ENCODE assay signal across 13 cellular contexts in genomic region chr2:68388358-68388757, GRCh38. TPM values are rescaled to one million over a fixed set of nuclear protein-coding genes. Genes with fewer than 3 reads are reported as not detected.
DNase-seq lines count a peak whose midpoint lies in the region; ATAC-seq and TF ChIP-seq lines count a peak whose summit lies in the region.
"Had no signal": no experiment of that assay in that cellular context is flagged by ENCODE, and none has a peak within 500 bp of the region (broad histone marks: within the 10 kb centered on the region; RNA-seq: fewer than 3 reads in every experiment).

No MANE protein-coding gene starts in this region.

- no peak for TF ChIP-seq POLR2A in heart left ventricle (IDR thresholded peaks at IDR 0.05)

- no peaks in the 10 kb centered on the region for H3K27me3 ChIP-seq in CD4-positive, CD25-positive, alpha-beta regulatory T cell (ENCODE audit: control insufficient read depth, insufficient read depth, low read length)
- no peaks in the 10 kb centered on the region for H3K27me3 ChIP-seq in heart left ventricle
- H3K27me3 ChIP-seq: suprapubic skin had no signal

- peak overlapping the region in 3 of 4 donors; percentile 22 to 80 (median 75) for H3K4me3 Mint-ChIP-seq in CD4-positive, CD25-positive, alpha-beta regulatory T cell
- peak overlapping the region; percentile 71 for H3K4me3 Mint-ChIP-seq in activated naive CD8-positive, alpha-beta T cell
- H3K4me3 Mint-ChIP-seq: nephron had no signal

- H3K4me1 ChIP-seq in CD4-positive, CD25-positive, alpha-beta regulatory T cell (ENCODE audit: control insufficient read depth, insufficient read depth, low read length, poor library complexity, severe bottlenecking), result peaks cover 34% of the 10 kb centered on the region
- H3K4me1 ChIP-seq in heart left ventricle, result peaks cover 0 to 90% (median 17%) of the 10 kb centered on the region in 12 donors

- no peak for TF ChIP-seq CTCF in heart left ventricle (IDR thresholded peaks at IDR 0.05)

- peaks cover 0 to 1% (median 0%) of the 10 kb centered on the region in 7 donors for H3K9me3 Mint-ChIP-seq in CD4-positive, CD25-positive, alpha-beta regulatory T cell
- H3K9me3 Mint-ChIP-seq in activated naive CD8-positive, alpha-beta T cell (ENCODE audit: low read depth), result no peaks in the 10 kb centered on the region
- H3K9me3 Mint-ChIP-seq: nephron had no signal

- peak overlapping the region; percentile 63 to 97 (median 64) for H3K27ac Mint-ChIP-seq in CD4-positive, CD25-positive, alpha-beta regulatory T cell
- peak overlapping the region; percentile 87 for H3K27ac Mint-ChIP-seq in activated naive CD8-positive, alpha-beta T cell
- H3K27ac Mint-ChIP-seq: nephron had no signal

- H3K4me1 Mint-ChIP-seq in CD4-positive, CD25-positive, alpha-beta regulatory T cell, result peaks cover 29 to 36% (median 34%) of the 10 kb centered on the region in 4 donors
- peaks cover 43% of the 10 kb centered on the region for H3K4me1 Mint-ChIP-seq in activated naive CD8-positive, alpha-beta T cell (ENCODE audit: low read depth)

- H3K4me3 ChIP-seq in CD4-positive, CD25-positive, alpha-beta regulatory T cell (ENCODE audit: low read depth, low read length), result peak overlapping the region; percentile 75
- H3K4me3 ChIP-seq in heart left ventricle, result no peak overlapping the region
- H3K4me3 ChIP-seq: suprapubic skin had no signal

- H3K27me3 Mint-ChIP-seq in CD4-positive, CD25-positive, alpha-beta regulatory T cell, result no peaks in the 10 kb centered on the region
- H3K27me3 Mint-ChIP-seq in activated naive CD8-positive, alpha-beta T cell, result no peaks in the 10 kb centered on the region

- no peaks in the 10 kb centered on the region for H3K36me3 ChIP-seq in CD4-positive, CD25-positive, alpha-beta regulatory T cell (ENCODE audit: control insufficient read depth, insufficient read depth, low read length)
- peaks cover 0 to 77% (median 0%) of the 10 kb centered on the region in 9 donors for H3K36me3 ChIP-seq in heart left ventricle
- H3K36me3 ChIP-seq: suprapubic skin had no signal

- no peaks in the 10 kb centered on the region for H3K36me3 Mint-ChIP-seq in CD4-positive, CD25-positive, alpha-beta regulatory T cell
- H3K36me3 Mint-ChIP-seq in activated naive CD8-positive, alpha-beta T cell, result no peaks in the 10 kb centered on the region

- H3K9me3 ChIP-seq in CD4-positive, CD25-positive, alpha-beta regulatory T cell (ENCODE audit: control insufficient read depth in 2 of 2, low read length in 2 of 2), result no peaks in the 10 kb centered on the region
- H3K9me3 ChIP-seq in heart left ventricle, result no peaks in the 10 kb centered on the region
- H3K9me3 ChIP-seq: suprapubic skin had no signal

- intact Hi-C loops in heart left ventricle (cut with DNase I), result no loop called here

- DNase-seq in CD4-positive, CD25-positive, alpha-beta regulatory T cell, result peak in 1 of 3 donors; percentile 46
- DNase-seq in heart left ventricle (no peak), NCI-H146 (lab: John Stamatoyannopoulos, UW) (no peak)
- DNase-seq: NCI-H526 treated with DMSO at 0.1 percent for 48 hours had no signal

- H3K27ac ChIP-seq in CD4-positive, CD25-positive, alpha-beta regulatory T cell (ENCODE audit: insufficient read depth, low read length, poor library complexity, severe bottlenecking), result peak overlapping the region; percentile 60
- peak overlapping the region in 1 of 12 donors; percentile 73 for H3K27ac ChIP-seq in heart left ventricle
- H3K27ac ChIP-seq: C4-2B, suprapubic skin had no signal

- no peak for ATAC-seq in CD4-positive, CD25-positive, alpha-beta regulatory T cell (ENCODE audit: low read depth in 2 of 2)
- ATAC-seq in GM19023 (IDR thresholded peaks at IDR 0.05; ENCODE audit: unreplicated experiment) (peak; percentile 39), HG03135 (IDR thresholded peaks at IDR 0.05; ENCODE audit: unreplicated experiment) (peak; percentile 38), heart left ventricle (no peak), GM18873 (IDR thresholded peaks at IDR 0.05; ENCODE audit: low FRiP score, unreplicated experiment) (no peak), GM21360 (IDR thresholded peaks at IDR 0.05; ENCODE audit: unreplicated experiment) (no peak)

RNA-seq across cellular contexts. Expression of gene PLEK, which starts 23.3 kb away (rescaled TPM):
- total RNA-seq in CD4-positive, CD25-positive, alpha-beta regulatory T cell, result 10.1 TPM
- polyA plus RNA-seq in CD4-positive, CD25-positive, alpha-beta regulatory T cell, result 1 to 10 TPM; 2.2 to 8.7 (median 5.1) TPM
- 10 to 100 TPM in 2 of 9 donors, 1 to 10 TPM in 7; 1.3 to 90.0 (median 3.4) TPM for total RNA-seq in heart left ventricle
- polyA plus RNA-seq in heart left ventricle, result 1 to 10 TPM; 1.4 to 1.5 TPM
- total RNA-seq: epithelial cell of proximal tubule had no signal

Comparison
In these comparisons a context has a peak if more than half of its experiments do, and no peak if none do; other contexts are left out.
1. ATAC-seq: peak in GM19023 (single experiment) and HG03135 (single experiment); none in CD4-positive, CD25-positive, alpha-beta regulatory T cell (0 of 2), heart left ventricle (0 of 4), GM18873 (single experiment) and GM21360 (single experiment).